23 cellular contexts compared by ENCODE assay signal in genomic region chr5:179181988-179182387, GRCh38.
DNase-seq lines count a peak whose midpoint lies in the region; ATAC-seq, FAIRE-seq and TF ChIP-seq lines count a peak whose summit lies in the region.
"Had no signal": no experiment of that assay in that cellular context is flagged by ENCODE, and none has a peak within 500 bp of the region (broad histone marks: within the 10 kb centered on the region; RNA-seq: fewer than 3 reads in every experiment).

No MANE protein-coding gene starts in this region.

- H3K27me3 ChIP-seq in lower lobe of right lung (ENCODE audit: low read depth) (peaks cover 9% of the 10 kb centered on the region), aorta (ENCODE audit: control insufficient read depth in 1 of 2, insufficient read depth in 2 of 2, low read length in 1 of 2) (no peaks in the 10 kb centered on the region), HepG2 (ENCODE audit: control insufficient read depth in 1 of 2, insufficient read depth in 2 of 2, low read length in 2 of 2) (peaks cover 0 to 7% of the 10 kb centered on the region in 2 experiments; a peak in 3 of 5 replicates)
- H3K27me3 ChIP-seq: SJSA1 had no signal

- H3K79me2 ChIP-seq in HepG2 (ENCODE audit: insufficient read depth, low read length) = no peaks in the 10 kb centered on the region

- no peak for FAIRE-seq in HepG2 (lab: Jason Lieb, UNC)
- FAIRE-seq: A204.1, D721Med had no signal

- H3K9ac ChIP-seq in HepG2 (ENCODE audit: insufficient read depth, low read depth, low read length) = no peak overlapping the region

- BruUV-seq in HepG2 (replicated peaks; lab: Mats Ljungman, UMichigan) = no TSS peak

- WGBS in aorta, 2 donors = 71 to 73% methylated on average over 9 of the region's 9 CpGs
- 64% methylated on average over 5 of the region's 9 CpGs for WGBS in HepG2 (ENCODE audit: low lambda C conversion rate)

- TF ChIP-seq POLR2A in HepG2 (IDR thresholded peaks at IDR 0.05; ENCODE audit: insufficient read depth in 1 of 2, low read depth in 2 of 2, low read length in 2 of 2) = no peak

- in situ Hi-C loops in HepG2 (cut with HindIII; ENCODE audit: extremely low pct_ligation_motif_present, low pct_unique_long_range_greater_than_20kb) = no loop called here

- ATAC-seq in stimulated activated naive CD8-positive, alpha-beta T cell treated with anti-CD3 and anti-CD28 coated beads, Interleukin-15, Interleukin-2, amounts not matched to agents 100 U/mL and 50 U/mL, for 24 hours = peak; percentile 24
- ATAC-seq in stimulated activated naive CD8-positive, alpha-beta T cell treated with anti-CD3 and anti-CD28 coated beads, Interleukin-15, amount 100 ng/mL, for 72 hours = no peak
- ATAC-seq in activated CD8-positive, alpha-beta T cell treated with anti-CD3 and anti-CD28 coated beads for 36 hours = peak; percentile 37
- ATAC-seq in lower lobe of right lung (no peak), aorta (ENCODE audit: low FRiP score) (no peak), HepG2 (no peak)
- ATAC-seq: Panc1 had no signal

- TF ChIP-seq CTCF in activated CD8-positive, alpha-beta T cell treated with anti-CD3 and anti-CD28 coated beads for 36 hours (IDR thresholded peaks at IDR 0.05) = no peak
- TF ChIP-seq CTCF in lower lobe of right lung (IDR thresholded peaks at IDR 0.05) (no peak), HepG2 (CRISPR knock-in tag; IDR thresholded peaks at IDR 0.05) (no peak), osteocyte (IDR thresholded peaks at IDR 0.05) (no peak)

- H3K9me3 ChIP-seq in lower lobe of right lung = peaks cover 4% of the 10 kb centered on the region
- H3K9me3 ChIP-seq in aorta (ENCODE audit: control insufficient read depth, low read length) = no peaks in the 10 kb centered on the region
- no peaks in the 10 kb centered on the region for H3K9me3 ChIP-seq in HepG2 (ENCODE audit: low read length)

- peaks cover 21% of the 10 kb centered on the region for H3K27me3 Mint-ChIP-seq in stimulated activated naive CD8-positive, alpha-beta T cell treated with anti-CD3 and anti-CD28 coated beads, Interleukin-15, amount 100 ng/mL, for 72 hours
- peaks cover 11% of the 10 kb centered on the region for H3K27me3 Mint-ChIP-seq in activated CD8-positive, alpha-beta T cell treated with anti-CD3 and anti-CD28 coated beads for 36 hours
- no peaks in the 10 kb centered on the region for H3K27me3 Mint-ChIP-seq in osteocyte (ENCODE audit: unreplicated experiment)

- H3K4me3 Mint-ChIP-seq in stimulated activated naive CD8-positive, alpha-beta T cell treated with anti-CD3 and anti-CD28 coated beads, Interleukin-15, amount 100 ng/mL, for 72 hours = peak overlapping the region in 1 of 2 donors; percentile 39
- no peak overlapping the region for H3K4me3 Mint-ChIP-seq in activated CD8-positive, alpha-beta T cell treated with anti-CD3 and anti-CD28 coated beads for 36 hours
- no peak overlapping the region for H3K4me3 Mint-ChIP-seq in osteocyte (ENCODE audit: unreplicated experiment)

- H3K36me3 ChIP-seq in lower lobe of right lung (no peaks in the 10 kb centered on the region), aorta (ENCODE audit: control insufficient read depth in 1 of 2, insufficient read depth in 2 of 2, low read length in 1 of 2) (no peaks in the 10 kb centered on the region), HepG2 (replicated peaks in 1 of 2; ENCODE audit: control insufficient read depth in 1 of 2, insufficient read depth in 2 of 2, low read length in 2 of 2) (no peaks in the 10 kb centered on the region)
- H3K36me3 ChIP-seq: SJSA1 had no signal

- H4K20me1 ChIP-seq in HepG2 (ENCODE audit: insufficient read depth, low read length) = no peaks in the 10 kb centered on the region

- CTCF ChIA-PET in activated CD8-positive, alpha-beta T cell treated with anti-CD3 and anti-CD28 coated beads for 36 hours (lab: Charles Lee) = interaction anchor here (1.7 kb wide), 1 partner anchor 15 kb away, joined by 4 read pairs; no protein-coding TSS in a partner anchor
- CTCF ChIA-PET in HepG2 (lab: Yijun Ruan, JAX; ENCODE audit: low intra/inter-chr PET ratio, low total read pairs) = no interaction called here

- H3K27ac ChIP-seq in lower lobe of right lung (no peak overlapping the region), aorta (ENCODE audit: low read depth in 1 of 2, low read length in 2 of 2) (no peak overlapping the region), HepG2 (ENCODE audit: extremely low read length, insufficient read depth, low read length) (no peak overlapping the region)
- H3K27ac ChIP-seq: SJSA1 had no signal

- POLR2A ChIA-PET in activated CD8-positive, alpha-beta T cell treated with anti-CD3 and anti-CD28 coated beads for 36 hours (lab: Charles Lee) = no interaction called here
- POLR2A ChIA-PET in HepG2 (lab: Yijun Ruan, JAX) = no interaction called here

- no peak overlapping the region for H2AFZ ChIP-seq in HepG2 (ENCODE audit: low read length)

- H3K9me3 Mint-ChIP-seq in stimulated activated naive CD8-positive, alpha-beta T cell treated with anti-CD3 and anti-CD28 coated beads, Interleukin-15, amount 100 ng/mL, for 72 hours = peaks cover 5 to 18% of the 10 kb centered on the region in 2 donors
- H3K9me3 Mint-ChIP-seq in activated CD8-positive, alpha-beta T cell treated with anti-CD3 and anti-CD28 coated beads for 36 hours = peaks cover 2% of the 10 kb centered on the region
- H3K9me3 Mint-ChIP-seq in osteocyte (ENCODE audit: unreplicated experiment) = peaks cover 16% of the 10 kb centered on the region

- peaks cover 27% of the 10 kb centered on the region for H3K4me1 Mint-ChIP-seq in stimulated activated naive CD8-positive, alpha-beta T cell treated with anti-CD3 and anti-CD28 coated beads, Interleukin-15, amount 100 ng/mL, for 72 hours
- peaks cover 8% of the 10 kb centered on the region for H3K4me1 Mint-ChIP-seq in activated CD8-positive, alpha-beta T cell treated with anti-CD3 and anti-CD28 coated beads for 36 hours (ENCODE audit: low read depth)
- no peaks in the 10 kb centered on the region for H3K4me1 Mint-ChIP-seq in osteocyte (ENCODE audit: unreplicated experiment)

- intact Hi-C loops in activated CD8-positive, alpha-beta T cell treated with anti-CD3 and anti-CD28 coated beads for 36 hours (cut with micrococcal nuclease) = no loop called here
- intact Hi-C loops in lower lobe of right lung (cut with DNase I) = no loop called here
- intact Hi-C loops in aorta (cut with DNase I) = no loop called here
- intact Hi-C loops in HepG2 (cut with micrococcal nuclease; ENCODE audit: unreplicated experiment) = no loop called here

- DNase-seq in stimulated activated naive CD8-positive, alpha-beta T cell treated with anti-CD3 and anti-CD28 coated beads, Interleukin-15, Interleukin-2, amounts not matched to agents 100 U/mL and 50 U/mL, for 24 hours = no peak
- DNase-seq in stimulated activated naive CD8-positive, alpha-beta T cell treated with anti-CD3 and anti-CD28 coated beads, Interleukin-15, amount 100 ng/mL, for 72 hours = no peak
- DNase-seq in activated CD8-positive, alpha-beta T cell treated with anti-CD3 and anti-CD28 coated beads for 36 hours = no peak
- DNase-seq in lower lobe of right lung (peak; percentile 25), aorta (peak; percentile 17 to 75), cerebellum (ENCODE audit: low spot score) (no peak), HepG2 (ENCODE audit: low spot score) (no peak), osteocyte (ENCODE audit: extremely low spot score, unreplicated experiment) (no peak)
- DNase-seq: DMS53; EL; GF-D8; KBM-7; NCI-H1092 treated with DMSO at 0.1 percent for 48 hours; NCI-H1436 treated with DMSO at 0.1 percent for 48 hours; NCI-H1930; NCI-H2227 treated with DMSO at 0.1 percent for 48 hours; NCI-H510A treated with DMSO at 0.1 percent for 48 hours; NCI-H748 treated with DMSO at 0.1 percent for 48 hours; NK-92 treated with Interleukin-12 subunit alpha and Interleukin-12 subunit beta, amount 100 ng/mL, for 24 hours had no signal

- H3K27ac Mint-ChIP-seq in stimulated activated naive CD8-positive, alpha-beta T cell treated with anti-CD3 and anti-CD28 coated beads, Interleukin-15, amount 100 ng/mL, for 72 hours = peak overlapping the region in 1 of 2 donors; percentile 81
- H3K27ac Mint-ChIP-seq in activated CD8-positive, alpha-beta T cell treated with anti-CD3 and anti-CD28 coated beads for 36 hours = no peak overlapping the region
- no peak overlapping the region for H3K27ac Mint-ChIP-seq in osteocyte (ENCODE audit: unreplicated experiment)

- H3K4me1 ChIP-seq in lower lobe of right lung (no peaks in the 10 kb centered on the region), aorta (ENCODE audit: control insufficient read depth in 1 of 2, insufficient read depth in 2 of 2, low read length in 2 of 2) (no peaks in the 10 kb centered on the region), HepG2 (ENCODE audit: insufficient read depth, low read length) (peaks cover 35% of the 10 kb centered on the region)

- TF ChIP-seq EP300 in HepG2 (IDR thresholded peaks at IDR 0.05; ENCODE audit: low read depth in 2 of 2, low read length in 2 of 2) (no peak), HepG2 (CRISPR knock-in tag; IDR thresholded peaks at IDR 0.05; ENCODE audit: borderline replicate concordance) (no peak)

- H3K36me3 Mint-ChIP-seq in activated CD8-positive, alpha-beta T cell treated with anti-CD3 and anti-CD28 coated beads for 36 hours (ENCODE audit: low read depth) = no peaks in the 10 kb centered on the region
- no peaks in the 10 kb centered on the region for H3K36me3 Mint-ChIP-seq in osteocyte (ENCODE audit: unreplicated experiment)

- TF ChIP-seq RAD21 in HepG2 (CRISPR knock-in tag; IDR thresholded peaks at IDR 0.05) = no peak

- H3K4me3 ChIP-seq in lower lobe of right lung (no peak overlapping the region), aorta (ENCODE audit: low read length in 2 of 2) (no peak overlapping the region), HepG2 (replicated peaks in 1 of 3; ENCODE audit: insufficient read depth in 1 of 3, low read depth in 2 of 3, low read length in 3 of 3) (no peak overlapping the region)
- H3K4me3 ChIP-seq: SJSA1 had no signal

- no peak overlapping the region for H3K4me2 ChIP-seq in HepG2 (ENCODE audit: low read depth, low read length)

TF ChIP-seq in HepG2, 621 proteins besides CTCF, POLR2A, EP300 and RAD21:
- TF ChIP-seq KLF13 (CRISPR knock-in tag; IDR thresholded peaks at IDR 0.05) = no peak
- no peak for TF ChIP-seq EZH2 (conservative IDR thresholded peaks at IDR 0.05; ENCODE audit: low read depth, low read length)
- TF ChIP-seq CCDC6 (CRISPR knock-in tag; IDR thresholded peaks at IDR 0.05) = no peak

Comparison
In these comparisons a context has a peak if more than half of its experiments do, and no peak if none do; other contexts are left out.
1. ATAC-seq: peak in stimulated activated naive CD8-positive, alpha-beta T cell treated with anti-CD3 and anti-CD28 coated beads, Interleukin-15, Interleukin-2, amounts not matched to agents 100 U/mL and 50 U/mL, for 24 hours (single experiment) and activated CD8-positive, alpha-beta T cell treated with anti-CD3 and anti-CD28 coated beads for 36 hours (single experiment); none in stimulated activated naive CD8-positive, alpha-beta T cell treated with anti-CD3 and anti-CD28 coated beads, Interleukin-15, amount 100 ng/mL, for 72 hours (single experiment), lower lobe of right lung (0 of 2), aorta (single experiment) and HepG2 (single experiment).
2. DNase-seq: peak in lower lobe of right lung (single experiment) and aorta (2 of 2); none in stimulated activated naive CD8-positive, alpha-beta T cell treated with anti-CD3 and anti-CD28 coated beads, Interleukin-15, Interleukin-2, amounts not matched to agents 100 U/mL and 50 U/mL, for 24 hours (single experiment), stimulated activated naive CD8-positive, alpha-beta T cell treated with anti-CD3 and anti-CD28 coated beads, Interleukin-15, amount 100 ng/mL, for 72 hours (0 of 2), activated CD8-positive, alpha-beta T cell treated with anti-CD3 and anti-CD28 coated beads for 36 hours (single experiment), cerebellum (single experiment), HepG2 (single experiment) and osteocyte (single experiment).